8 cellular contexts compared by ENCODE assay signal in the genomic region with DNA sequence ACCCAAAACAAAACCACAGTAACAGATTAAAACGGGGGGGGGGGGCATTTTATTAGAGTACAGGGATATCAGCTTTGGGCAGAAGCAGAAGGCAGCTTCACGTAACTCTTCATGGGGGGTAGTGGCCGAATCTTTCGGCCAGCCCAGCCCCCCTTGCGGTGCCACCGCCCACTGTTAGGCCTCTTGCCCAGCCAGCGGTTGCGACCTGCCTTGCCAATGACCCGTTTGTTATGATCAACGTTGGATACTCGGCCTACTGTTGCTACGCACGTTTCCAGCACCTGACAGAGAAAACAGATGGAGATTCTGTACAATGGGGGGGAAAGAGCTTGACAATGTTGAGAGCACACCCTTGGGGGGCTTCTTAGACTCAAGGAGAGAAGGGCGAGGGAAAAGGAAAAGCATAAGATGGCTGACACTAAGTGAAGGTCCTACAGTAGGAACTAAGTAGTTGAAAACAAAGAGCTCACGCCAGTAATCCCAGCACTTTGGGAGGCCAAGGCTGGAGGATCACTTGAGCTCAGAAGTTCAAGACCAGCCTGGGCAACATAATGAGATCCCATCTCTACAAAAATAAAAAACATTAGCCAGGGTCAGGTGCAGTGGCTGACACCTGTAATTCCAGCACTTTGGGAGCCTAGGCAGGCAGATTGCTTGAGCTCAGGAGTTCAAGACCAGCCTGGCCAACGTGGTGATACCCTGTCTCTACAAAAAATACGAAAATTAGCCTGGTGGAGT. TPM values are rescaled to one million over a fixed set of nuclear protein-coding genes. Genes with fewer than 3 reads are reported as not detected.
DNase-seq lines count a peak whose midpoint lies in the region; ATAC-seq, FAIRE-seq and TF ChIP-seq lines count a peak whose summit lies in the region.

No MANE protein-coding gene starts in this region.

- H3K27me3 ChIP-seq in mammary epithelial cell (ENCODE audit: insufficient read depth, low read length): no peaks in the 10 kb centered on the region

- no peak for FAIRE-seq in A549 (lab: Jason Lieb, UNC)

- H3K4me1 ChIP-seq in A549: peaks cover 21% of the 10 kb centered on the region
- peaks cover 27% of the 10 kb centered on the region for H3K4me1 ChIP-seq in mammary epithelial cell (ENCODE audit: insufficient read depth, low read length)
- peaks cover 9% of the 10 kb centered on the region for H3K4me1 ChIP-seq in mucosa of descending colon (ENCODE audit: low read depth)

- H3K9me3 Mint-ChIP-seq in IgD-negative memory B cell: no peaks in the 10 kb centered on the region

- ATAC-seq in A549 (no peak), mucosa of descending colon (no peak), HG02678 (IDR thresholded peaks at IDR 0.05; ENCODE audit: unreplicated experiment) (no peak), GM21529 (IDR thresholded peaks at IDR 0.05; ENCODE audit: unreplicated experiment) (no peak), HG03196 (IDR thresholded peaks at IDR 0.05; ENCODE audit: unreplicated experiment) (no peak)

- TF ChIP-seq RAD21 in A549 (conservative IDR thresholded peaks at IDR 0.05 in 1 of 2, IDR thresholded peaks at IDR 0.05 in 1 of 2): no peak

- peak overlapping the region; percentile 99 to 100 for H3K27ac ChIP-seq in A549
- H3K27ac ChIP-seq in mammary epithelial cell (ENCODE audit: insufficient read depth, low read depth, low read length): peak overlapping the region; percentile 44

- H3K79me2 ChIP-seq in mammary epithelial cell (ENCODE audit: insufficient read depth, low read length): peaks cover 31% of the 10 kb centered on the region

- 82% methylated on average over 15 of the region's 17 CpGs for WGBS in A549 (ENCODE audit: missing lambda C conversion rate)
- WGBS in mammary epithelial cell (ENCODE audit: low coverage, missing lambda C conversion rate): 46% methylated on average over 9 of the region's 17 CpGs

- dilution Hi-C loops in mammary epithelial cell (cut with HindIII; ENCODE audit: low sequenced_read_pairs): no loop called here

- no peaks in the 10 kb centered on the region for H3K36me3 ChIP-seq in mammary epithelial cell (ENCODE audit: insufficient read depth, low read length)
- no peaks in the 10 kb centered on the region for H3K36me3 ChIP-seq in mucosa of descending colon (ENCODE audit: low read depth)

- H3K27me3 Mint-ChIP-seq in IgD-negative memory B cell: no peaks in the 10 kb centered on the region

- H3K4me1 Mint-ChIP-seq in IgD-negative memory B cell: peaks cover 21 to 38% (median 34%) of the 10 kb centered on the region in 3 donors

- H4K20me1 ChIP-seq in mammary epithelial cell (ENCODE audit: insufficient read depth, low read length): no peaks in the 10 kb centered on the region

- CTCF ChIA-PET in A549 (lab: Yijun Ruan, JAX) (interaction anchor here (0.6 to 1.9 kb wide), 9 partner anchors 10 to 452 kb away, joined by 3 to 6 read pairs (median 4); no protein-coding TSS in a partner anchor), mammary epithelial cell (lab: Charles Lee; ENCODE audit: low non-redundant PET) (interaction anchor here (0.5 to 0.6 kb wide), 3 partner anchors 32 to 315 kb away, joined by 3 to 10 read pairs (median 4); a partner anchor contains a TSS)

- peak overlapping the region; percentile 35 for H2AFZ ChIP-seq in mammary epithelial cell (ENCODE audit: low read depth, low read length)

- peak overlapping the region; percentile 94 for H3K4me3 ChIP-seq in A549
- peak overlapping the region in 2 of 3 experiments; percentile 90 to 93 for H3K4me3 ChIP-seq in mammary epithelial cell (replicated peaks in 1 of 3; ENCODE audit: insufficient read depth in 1 of 3, low read depth in 2 of 3, low read length in 3 of 3)
- no peak overlapping the region for H3K4me3 ChIP-seq in mucosa of descending colon

- H3K4me2 ChIP-seq in A549: peak overlapping the region; percentile 98
- H3K4me2 ChIP-seq in mammary epithelial cell (ENCODE audit: insufficient read depth, low read depth, low read length): peak overlapping the region; percentile 100

- DNase-seq in A549 (ENCODE audit: low read depth in 1 of 2, low spot score in 1 of 2) (no peak), mammary epithelial cell (no peak), mucosa of descending colon (peak; percentile 19 to 61 (median 56)), NCI-H2171 (lab: John Stamatoyannopoulos, UW) (no peak)

- BruUV-seq in mammary epithelial cell (replicated peaks; lab: Mats Ljungman, UMichigan): TSS peak; percentile 53

- intact Hi-C loops in mammary epithelial cell (cut with micrococcal nuclease): loop anchor here (5.0 kb wide), 1 partner anchor 92 kb away; a partner anchor contains a TSS
- intact Hi-C loops in mucosa of descending colon (cut with DNase I, micrococcal nuclease): no loop called here

- TF ChIP-seq EP300 in A549 (IDR thresholded peaks at IDR 0.05): no peak

- in situ Hi-C loops in mammary epithelial cell (cut with MboI; ENCODE audit: low sequenced_read_pairs in 2 of 2): no loop called here

- H3K9me3 ChIP-seq in A549 (no peaks in the 10 kb centered on the region), mammary epithelial cell (replicated peaks; ENCODE audit: insufficient read depth, low read length) (no peaks in the 10 kb centered on the region), mucosa of descending colon (no peaks in the 10 kb centered on the region)

- H3K27ac Mint-ChIP-seq in IgD-negative memory B cell: peak overlapping the region; percentile 90 to 96 (median 92)

- H3K36me3 Mint-ChIP-seq in IgD-negative memory B cell: no peaks in the 10 kb centered on the region

- no peak for TF ChIP-seq POLR2A in A549 (IDR thresholded peaks at IDR 0.05; ENCODE audit: low read length)

- POLR2A ChIA-PET in A549 (lab: Yijun Ruan, JAX): interaction anchor here (0.7 to 2.1 kb wide), 7 partner anchors 9 to 126 kb away, joined by 3 to 15 read pairs (median 4); a partner anchor contains a TSS

- peak overlapping the region; percentile 89 to 99 (median 94) for H3K4me3 Mint-ChIP-seq in IgD-negative memory B cell

- peak overlapping the region; percentile 29 for H3K9ac ChIP-seq in mammary epithelial cell (ENCODE audit: insufficient read depth, low read length)

- TF ChIP-seq CTCF in A549 (IDR thresholded peaks at IDR 0.05) (no peak), mammary epithelial cell (conservative IDR thresholded peaks at IDR 0.05 in 1 of 2, IDR thresholded peaks at IDR 0.05 in 1 of 2; ENCODE audit: extremely low read depth in 1 of 2, insufficient read depth in 1 of 2, low read depth in 1 of 2, low read length in 2 of 2) (no peak), mucosa of descending colon (IDR thresholded peaks at IDR 0.05) (no peak)

TF ChIP-seq in A549, 52 proteins besides CTCF, POLR2A, EP300 and RAD21 (continues in another document):
- TF ChIP-seq FOSB (CRISPR knock-in tag; IDR thresholded peaks at IDR 0.05) (no peak), MYC (IDR thresholded peaks at IDR 0.05; ENCODE audit: borderline replicate concordance, low read length) (no peak)

RNA-seq across cellular contexts. Expression of a gene that starts 0.7 kb away (rescaled TPM):
- 12.1 and 14.6 TPM in 2 replicates for polyA plus RNA-seq in A549 (2011; rRNA removed)
- 10.3 and 11.7 TPM in 2 replicates for polyA plus RNA-seq in A549 (2012; cell fraction: cytosol; rRNA removed)
- 40.8 and 41.6 TPM in 2 replicates for polyA plus RNA-seq in A549 (2012; cell fraction: nucleus; rRNA removed)
- 8.1 to 10.6 TPM (median 10.0 TPM) in 3 replicates for polyA plus RNA-seq in A549 (2017; fragmentation: RNase III; extraction: RNeasy Plus Mini Kit Qiagen cat#74134 plus additional on column Dnase treatment)
- polyA minus RNA-seq in A549 (2011; rRNA and poly(A)+ RNA removed): 21.1 and 29.5 TPM in 2 replicates
- 5.3 TPM for polyA plus RNA-seq in IgD-negative memory B cell
- 10 to 100 TPM; 21.5 to 31.5 TPM for total RNA-seq in mammary epithelial cell
- polyA plus RNA-seq in mammary epithelial cell: 11.2 TPM
- 29.0 TPM for polyA minus RNA-seq in mammary epithelial cell
- total RNA-seq in mucosa of descending colon: 10 to 100 TPM; 15.1 to 16.2 (median 15.3) TPM

RNA-seq across cellular contexts. Expression of a gene that starts 4.9 kb away (rescaled TPM):
- polyA plus RNA-seq in A549 (2011; rRNA removed) (20.9 and 33.7 TPM in 2 replicates), A549 (2017; fragmentation: RNase III; extraction: RNeasy Plus Mini Kit Qiagen cat#74134 plus additional on column Dnase treatment) (50.9 to 55.6 TPM (median 51.9 TPM) in 3 replicates), IgD-negative memory B cell (50.5 TPM), mammary epithelial cell (41.3 TPM)
- polyA plus RNA-seq in A549 (2012; cell fraction: cytosol; rRNA removed): 61.5 and 66.4 TPM in 2 replicates
- polyA plus RNA-seq in A549 (2012; cell fraction: nucleus; rRNA removed): 56.0 and 69.6 TPM in 2 replicates
- polyA minus RNA-seq in A549 (2011; rRNA and poly(A)+ RNA removed): 22.5 and 33.6 TPM in 2 replicates
- total RNA-seq in mammary epithelial cell (10 to 100 TPM; 13.3 to 75.2 TPM), mucosa of descending colon (10 to 100 TPM; 58.7 to 82.8 (median 75.2) TPM)
- polyA minus RNA-seq in mammary epithelial cell: 26.7 TPM

RNA-seq across cellular contexts. Expression of a gene that starts 5.1 kb away (rescaled TPM):
- polyA plus RNA-seq in A549 (2011; rRNA removed) (8.4 and 10.0 TPM in 2 replicates), A549 (2017; fragmentation: RNase III; extraction: RNeasy Plus Mini Kit Qiagen cat#74134 plus additional on column Dnase treatment) (7.7 to 11.8 TPM (median 9.9 TPM) in 3 replicates), IgD-negative memory B cell (10.2 TPM), mammary epithelial cell (9.3 TPM)
- 6.1 and 7.2 TPM in 2 replicates for polyA plus RNA-seq in A549 (2012; cell fraction: cytosol; rRNA removed)
- polyA plus RNA-seq in A549 (2012; cell fraction: nucleus; rRNA removed): 19.6 and 22.7 TPM in 2 replicates
- polyA minus RNA-seq in A549 (2011; rRNA and poly(A)+ RNA removed): 11.1 and 14.1 TPM in 2 replicates
- total RNA-seq in mammary epithelial cell (10 to 100 TPM; 17.5 to 20.2 TPM), mucosa of descending colon (100 to 1,000 TPM in 1 of 3 donors, 10 to 100 TPM in 2; 69.1 to 144 (median 99.1) TPM)
- polyA minus RNA-seq in mammary epithelial cell: 1.9 TPM

RNA-seq across cellular contexts. Expression of a gene that starts 21.7 kb away (rescaled TPM):
- polyA plus RNA-seq in A549 (2011; rRNA removed) (2.8 and 3.4 TPM in 2 replicates), A549 (2017; fragmentation: RNase III; extraction: RNeasy Plus Mini Kit Qiagen cat#74134 plus additional on column Dnase treatment) (4.5 to 5.7 TPM (median 5.6 TPM) in 3 replicates), IgD-negative memory B cell (not detected), mammary epithelial cell (124 TPM)
- 4.3 and 6.3 TPM in 2 replicates for polyA plus RNA-seq in A549 (2012; cell fraction: cytosol; rRNA removed)
- polyA plus RNA-seq in A549 (2012; cell fraction: nucleus; rRNA removed): 14.0 and 14.4 TPM in 2 replicates
- 4.8 and 7.2 TPM in 2 replicates for polyA minus RNA-seq in A549 (2011; rRNA and poly(A)+ RNA removed)
- total RNA-seq in mammary epithelial cell (100 to 1,000 TPM; 141 to 277 TPM), mucosa of descending colon (10 to 100 TPM in 1 of 3 donors, 1 to 10 TPM in 2; 8.3 to 12.9 (median 9.4) TPM)
- polyA minus RNA-seq in mammary epithelial cell: 118 TPM

RNA-seq across cellular contexts. Expression of a gene that starts 33.0 kb away (rescaled TPM):
- polyA plus RNA-seq in A549 (2011; rRNA removed) (51.9 and 52.3 TPM in 2 replicates), A549 (2017; fragmentation: RNase III; extraction: RNeasy Plus Mini Kit Qiagen cat#74134 plus additional on column Dnase treatment) (54.0 to 56.2 TPM (median 55.7 TPM) in 3 replicates), IgD-negative memory B cell (54.8 TPM), mammary epithelial cell (82.8 TPM)
- polyA plus RNA-seq in A549 (2012; cell fraction: cytosol; rRNA removed): 37.5 and 37.8 TPM in 2 replicates
- 12.6 and 15.4 TPM in 2 replicates for polyA plus RNA-seq in A549 (2012; cell fraction: nucleus; rRNA removed)
- 27.4 and 31.2 TPM in 2 replicates for polyA minus RNA-seq in A549 (2011; rRNA and poly(A)+ RNA removed)
- total RNA-seq in mammary epithelial cell (10 to 100 TPM; 61.0 to 85.0 TPM), mucosa of descending colon (10 to 100 TPM; 31.4 to 40.0 (median 37.1) TPM)
- polyA minus RNA-seq in mammary epithelial cell: 40.5 TPM

Comparison
In these comparisons a context has a peak if more than half of its experiments do, and no peak if none do; other contexts are left out.
1. DNase-seq: peak in mucosa of descending colon (3 of 3); none in A549 (0 of 2), mammary epithelial cell (single experiment) and NCI-H2171 (single experiment).